ENCODE assay signal across 9 cellular contexts in genomic region chr5:177770646-177771045, GRCh38. TPM values are rescaled to one million over a fixed set of nuclear protein-coding genes. Genes with fewer than 3 reads are reported as not detected.
DNase-seq lines count a peak whose midpoint lies in the region; ATAC-seq and TF ChIP-seq lines count a peak whose summit lies in the region.
"Not testable (repeated sequence)": the region's sequence is repeated elsewhere in the genome, so short reads cannot be mapped to it uniquely, and the experiment has no call there.
"Had no signal": no experiment of that assay in that cellular context is flagged by ENCODE, and none has a peak within 500 bp of the region (broad histone marks: within the 10 kb centered on the region; RNA-seq: fewer than 3 reads in every experiment).

No MANE protein-coding gene starts in this region.

- H3K9me3 ChIP-seq in testis = not testable (repeated sequence)

- H3K27me3 Mint-ChIP-seq in activated CD4-positive, alpha-beta T cell treated with anti-CD3 and anti-CD28 coated beads for 36 hours; activated CD4-positive, alpha-beta memory T cell treated with anti-CD3 and anti-CD28 coated beads for 36 hours: not testable (repeated sequence)

- H3K4me1 Mint-ChIP-seq in activated CD4-positive, alpha-beta T cell treated with anti-CD3 and anti-CD28 coated beads for 36 hours; activated CD4-positive, alpha-beta memory T cell treated with anti-CD3 and anti-CD28 coated beads for 36 hours (ENCODE audit: low read depth): not testable (repeated sequence)

- not testable (repeated sequence) for TF ChIP-seq CTCF in testis (IDR thresholded peaks at IDR 0.05)

- intact Hi-C loops in activated CD4-positive, alpha-beta T cell treated with anti-CD3 and anti-CD28 coated beads for 36 hours (cut with DNase I, micrococcal nuclease); activated CD4-positive, alpha-beta memory T cell treated with anti-CD3 and anti-CD28 coated beads for 36 hours (cut with micrococcal nuclease); testis (cut with DNase I; ENCODE audit: low total_unique reads): not testable (repeated sequence)

- not testable (repeated sequence) for H3K4me3 Mint-ChIP-seq in activated CD4-positive, alpha-beta T cell treated with anti-CD3 and anti-CD28 coated beads for 36 hours; activated CD4-positive, alpha-beta memory T cell treated with anti-CD3 and anti-CD28 coated beads for 36 hours

- H3K36me3 Mint-ChIP-seq in activated CD4-positive, alpha-beta T cell treated with anti-CD3 and anti-CD28 coated beads for 36 hours (ENCODE audit: low read depth); activated CD4-positive, alpha-beta memory T cell treated with anti-CD3 and anti-CD28 coated beads for 36 hours: not testable (repeated sequence)

- not testable (repeated sequence) for H3K27me3 ChIP-seq in testis

- DNase-seq in activated CD4-positive, alpha-beta T cell treated with anti-CD3 and anti-CD28 coated beads for 36 hours = peak; percentile 44
- DNase-seq in activated CD4-positive, alpha-beta memory T cell treated with anti-CD3 and anti-CD28 coated beads for 36 hours = peak; percentile 49
- DNase-seq in activated T-cell treated with anti-CD3 and anti-CD28 coated beads for 48 hours (ENCODE audit: low read depth) (peak; percentile 11), testis (peak; percentile 43)
- DNase-seq in activated naive CD4-positive, alpha-beta T cell treated with anti-CD3 and anti-CD28 coated beads, Interleukin-2, amount 50 U/mL, for 16 hours = peak; percentile 47
- DNase-seq in stimulated activated CD4-positive, alpha-beta T cell treated with anti-CD3 and anti-CD28 coated beads, Interleukin-12 subunit alpha, Interleukin-12 subunit beta, amount 100 ng/mL, for 48 hours (ENCODE audit: low read depth in 2 of 3, low spot score in 1 of 3) = peak; percentile 3 to 17 (median 8)
- peak; percentile 31 for DNase-seq in stimulated activated CD4-positive, alpha-beta T cell treated with anti-CD3 and anti-CD28 coated beads, Interleukin-2, amount 100 ng/mL, for 4 hours (ENCODE audit: low read depth)
- DNase-seq in stimulated activated CD8-positive, alpha-beta memory T cell treated with anti-CD3 and anti-CD28 coated beads, Interleukin-4, amount 100 ng/mL, for 4 hours (ENCODE audit: low read depth in 2 of 2, low spot score in 1 of 2) = peak; percentile 2 to 3

- H3K4me3 ChIP-seq in testis = not testable (repeated sequence)

- CTCF ChIA-PET in activated CD4-positive, alpha-beta T cell treated with anti-CD3 and anti-CD28 coated beads for 36 hours (lab: Charles Lee); activated CD4-positive, alpha-beta memory T cell treated with anti-CD3 and anti-CD28 coated beads for 36 hours (lab: Charles Lee): not testable (repeated sequence)

- TF ChIP-seq POLR2A in testis (IDR thresholded peaks at IDR 0.05) = not testable (repeated sequence)

- not testable (repeated sequence) for H3K36me3 ChIP-seq in testis (ENCODE audit: low read depth, missing control alignments)

- H3K27ac ChIP-seq in testis = not testable (repeated sequence)

- H3K27ac Mint-ChIP-seq in activated CD4-positive, alpha-beta T cell treated with anti-CD3 and anti-CD28 coated beads for 36 hours; activated CD4-positive, alpha-beta memory T cell treated with anti-CD3 and anti-CD28 coated beads for 36 hours: not testable (repeated sequence)

- POLR2A ChIA-PET in activated CD4-positive, alpha-beta T cell treated with anti-CD3 and anti-CD28 coated beads for 36 hours (lab: Charles Lee); activated CD4-positive, alpha-beta memory T cell treated with anti-CD3 and anti-CD28 coated beads for 36 hours (lab: Charles Lee): not testable (repeated sequence)

- H3K9me3 Mint-ChIP-seq in activated CD4-positive, alpha-beta T cell treated with anti-CD3 and anti-CD28 coated beads for 36 hours (ENCODE audit: low read depth); activated CD4-positive, alpha-beta memory T cell treated with anti-CD3 and anti-CD28 coated beads for 36 hours: not testable (repeated sequence)

- not testable (repeated sequence) for ATAC-seq in activated CD4-positive, alpha-beta T cell treated with anti-CD3 and anti-CD28 coated beads for 36 hours

- WGBS in testis, 2 donors = 38 to 63% methylated on average over 2 of the region's 2 CpGs

- H3K4me1 ChIP-seq in testis = not testable (repeated sequence)

RNA-seq across cellular contexts. Expression of gene FAM153A, which starts 12.1 kb away (rescaled TPM):
- 10 to 100 TPM; 38.8 to 54.0 TPM for total RNA-seq in activated CD4-positive, alpha-beta T cell treated with anti-CD3 and anti-CD28 coated beads for 36 hours
- total RNA-seq in activated CD4-positive, alpha-beta memory T cell treated with anti-CD3 and anti-CD28 coated beads for 36 hours = 10 to 100 TPM; 27.6 to 33.7 TPM
- 100 to 1,000 TPM; 104 to 128 TPM for total RNA-seq in testis
- 75.0 TPM for polyA plus RNA-seq in testis (ENCODE audit: insufficient read depth, low read depth, low replicate concordance)
- total RNA-seq: A172 had no signal
